In genomic region chr10:33022090-33022489, GRCh38 we compare ENCODE assay signal across 29 cellular contexts.
"Had no signal": no experiment of that assay in that cellular context is flagged by ENCODE, and none has a peak within 500 bp of the region (broad histone marks: within the 10 kb centered on the region; RNA-seq: fewer than 3 reads in every experiment).

No MANE protein-coding gene starts in this region.

- H3K27ac ChIP-seq: gastroesophageal sphincter, heart right ventricle, lower lobe of right lung, neutrophil, pancreas, right lobe of liver, suprapubic skin, transverse colon, upper lobe of right lung, uterus had no signal

- H3K9me3 ChIP-seq: gastroesophageal sphincter, heart right ventricle, lower lobe of right lung, neutrophil, pancreas, right lobe of liver, suprapubic skin, transverse colon, upper lobe of right lung, uterus had no signal

- ATAC-seq: effector memory CD8-positive, alpha-beta T cell; esophagus mucosa; gastroesophageal sphincter; heart right ventricle; left ventricle myocardium superior; lower lobe of right lung; natural killer cell treated with Interleukin-12 subunit alpha and Interleukin-12 subunit beta and Interleukin-15 and Interleukin-18, amount 100 ng/mL, for 72 hours; pancreas; right lobe of liver; stimulated activated naive CD8-positive, alpha-beta T cell treated with anti-CD3 and anti-CD28 coated beads, Interleukin-15, amount 100 ng/mL, for 72 hours; upper lobe of right lung had no signal

- FAIRE-seq: endometrium, islet of Langerhans, pancreas had no signal

- H3K36me3 ChIP-seq: gastroesophageal sphincter, heart right ventricle, lower lobe of right lung, neutrophil, pancreas, right lobe of liver, suprapubic skin, transverse colon, upper lobe of right lung, uterus had no signal

- H3K4me3 ChIP-seq: gastroesophageal sphincter, heart right ventricle, lower lobe of right lung, pancreas, right lobe of liver, smooth muscle cell, suprapubic skin, transverse colon, upper lobe of right lung, uterus had no signal

- H3K27me3 ChIP-seq: gastroesophageal sphincter, heart right ventricle, neutrophil, pancreas, right lobe of liver, suprapubic skin, transverse colon, upper lobe of right lung, uterus had no signal

- H3K4me2 ChIP-seq: smooth muscle cell had no signal

- H3K4me1 ChIP-seq: lower lobe of right lung, pancreas, right lobe of liver, suprapubic skin, transverse colon, upper lobe of right lung, uterus had no signal

- DNase-seq: cortex of kidney; effector memory CD8-positive, alpha-beta T cell; foreskin fibroblast; glutamatergic neuron; heart right ventricle; hippocampal formation; kidney glomerular epithelial cell; left ventricle myocardium superior; lower lobe of right lung; naive B cell; pancreas; right lobe of liver; stimulated activated CD4-positive, alpha-beta T cell treated with anti-CD3 and anti-CD28 coated beads, Interleukin-12 subunit alpha, Interleukin-12 subunit beta, amount 100 ng/mL, for 4 hours; stimulated activated CD4-positive, alpha-beta T cell treated with anti-CD3 and anti-CD28 coated beads, Interleukin-1b, Interleukin-23, amount 100 ng/mL, for 48 hours; stimulated activated CD4-positive, alpha-beta T cell treated with anti-CD3 and anti-CD28 coated beads, Interleukin-4, amount 100 ng/mL, for 1 hour; stimulated activated CD8-positive, alpha-beta memory T cell treated with anti-CD3 and anti-CD28 coated beads, Interleukin-4, amount 100 ng/mL, for 48 hours; stimulated activated naive CD4-positive, alpha-beta T cell; stimulated activated naive CD8-positive, alpha-beta T cell treated with anti-CD3 and anti-CD28 coated beads, Interleukin-15, amount 100 ng/mL, for 72 hours; transverse colon; upper lobe of right lung; uterus had no signal
